Comparison of ENCODE assay signal across 1 cellular context in the genomic region with DNA sequence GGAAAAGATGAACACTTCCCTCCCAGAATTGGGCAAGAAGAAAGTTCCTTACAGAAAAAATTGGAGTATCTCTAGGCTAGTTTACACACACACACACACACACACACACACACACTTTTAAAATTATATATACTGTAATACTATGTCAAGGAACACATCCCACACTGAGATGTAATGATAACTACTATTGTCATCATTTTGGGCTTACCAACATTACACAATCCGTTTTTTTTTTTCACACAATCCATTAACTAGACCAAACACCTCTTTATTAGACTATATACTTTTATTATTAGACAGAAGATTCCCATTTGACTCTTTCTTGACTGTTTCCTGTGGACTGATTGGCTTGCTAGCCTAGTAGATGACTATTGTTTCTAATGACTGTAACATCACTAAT.
TF ChIP-seq lines count a peak whose summit lies in the region.

No MANE protein-coding gene starts in this region.

TF ChIP-seq in H1, 55 proteins besides CTCF, POLR2A, EP300 and RAD21:
- TF ChIP-seq SRF (IDR thresholded peaks at IDR 0.05; ENCODE audit: low read depth, low read length) (no peak), JUND (IDR thresholded peaks at IDR 0.05; ENCODE audit: low read length) (no peak), RNF2 (IDR thresholded peaks at IDR 0.05; ENCODE audit: borderline replicate concordance, low read depth, low read length, missing control alignments, poor library complexity, severe bottlenecking) (no peak), SIRT6 (IDR thresholded peaks at IDR 0.05; ENCODE audit: low read length) (no peak), KDM4A (IDR thresholded peaks at IDR 0.05; ENCODE audit: low read depth, low read length, severe bottlenecking) (no peak), NANOG (IDR thresholded peaks at IDR 0.05; ENCODE audit: insufficient read depth, low read depth, low read length, poor library complexity, severe bottlenecking) (no peak), SIN3A (conservative IDR thresholded peaks at IDR 0.05 in 1 of 2, IDR thresholded peaks at IDR 0.05 in 1 of 2; ENCODE audit: low read depth in 1 of 2, low read length in 2 of 2) (no peak), RXRA (IDR thresholded peaks at IDR 0.05; ENCODE audit: insufficient read depth, low read depth, low read length) (no peak), KDM5A (IDR thresholded peaks at IDR 0.05; ENCODE audit: low read length) (no peak), SUZ12 (IDR thresholded peaks at IDR 0.05; ENCODE audit: low read length) (no peak), TEAD4 (IDR thresholded peaks at IDR 0.05; ENCODE audit: low read depth, low read length) (no peak), KDM1A (IDR thresholded peaks at IDR 0.05; ENCODE audit: borderline replicate concordance, low read length) (no peak), ATF3 (IDR thresholded peaks at IDR 0.05; ENCODE audit: insufficient read depth, low read depth, low read length) (no peak), CBX8 (IDR thresholded peaks at IDR 0.05; ENCODE audit: borderline replicate concordance, low read depth, low read length) (no peak), TBP (IDR thresholded peaks at IDR 0.05; ENCODE audit: low read depth, low read length) (no peak), TAF7 (optimal IDR thresholded peaks at IDR 0.05; ENCODE audit: borderline replicate concordance, low read depth, low read length) (no peak), FOSL1 (IDR thresholded peaks at IDR 0.05; ENCODE audit: insufficient read depth, low read depth, low read length) (no peak), RFX5 (IDR thresholded peaks at IDR 0.05; ENCODE audit: borderline replicate concordance, low read depth, low read length) (no peak), CHD7 (IDR thresholded peaks at IDR 0.05; ENCODE audit: insufficient replicate concordance, low read length) (no peak)
TF ChIP-seq in H1: peak in this region for 0.
